In the genomic region with DNA sequence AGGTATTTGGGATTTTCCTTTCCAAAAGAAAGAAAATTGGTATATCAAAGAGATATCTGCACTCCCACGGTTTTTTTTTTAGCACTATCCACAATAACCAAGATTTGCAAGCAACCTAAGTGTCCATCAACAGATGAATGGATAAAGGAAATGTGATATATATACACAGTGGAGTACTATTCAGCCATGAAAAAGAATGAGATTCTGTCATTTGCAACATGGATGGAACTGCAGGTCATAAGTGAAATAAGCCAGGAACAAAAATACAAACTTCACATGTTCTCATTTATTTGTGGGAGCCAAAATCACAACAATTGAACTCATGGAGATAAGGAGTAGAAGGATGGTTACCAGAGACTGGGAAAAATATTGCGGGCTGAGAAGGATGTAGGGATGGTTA, we compare ENCODE assay signal across 27 cellular contexts.
"Had no signal": no experiment of that assay in that cellular context is flagged by ENCODE, and none has a peak within 500 bp of the region (broad histone marks: within the 10 kb centered on the region; RNA-seq: fewer than 3 reads in every experiment).

No MANE protein-coding gene starts in this region.

- H3K27ac ChIP-seq: stomach, suprapubic skin, testis, thoracic aorta, thyroid gland, tibial artery, tibial nerve, transverse colon, upper lobe of left lung, upper lobe of right lung, uterus, vagina had no signal

- H3K36me3 ChIP-seq: stomach, suprapubic skin, thoracic aorta, thyroid gland, tibial artery, tibial nerve, transverse colon, upper lobe of left lung, upper lobe of right lung, uterus, vagina had no signal

- H3K9me3 ChIP-seq: stomach, suprapubic skin, testis, thoracic aorta, thyroid gland, tibial artery, tibial nerve, transverse colon, upper lobe of left lung, upper lobe of right lung, uterus, vagina had no signal

- H3K27me3 ChIP-seq: stomach, suprapubic skin, testis, thyroid gland, tibial artery, tibial nerve, transverse colon, upper lobe of left lung, upper lobe of right lung, uterus, vagina had no signal

- H3K4me3 ChIP-seq: stomach, suprapubic skin, testis, thoracic aorta, thyroid gland, tibial artery, tibial nerve, transverse colon, upper lobe of left lung, upper lobe of right lung, uterus, vagina had no signal

- FAIRE-seq: urothelium cell line had no signal

- DNase-seq: stimulated activated CD4-positive, alpha-beta T cell treated with anti-CD3 and anti-CD28 coated beads, Interleukin-2, amount 100 ng/mL, for 48 hours; stimulated activated CD4-positive, alpha-beta T cell treated with anti-CD3 and anti-CD28 coated beads, Interleukin-4, amount 100 ng/mL, for 1 hour; stimulated activated CD4-positive, alpha-beta T cell treated with anti-CD3 and anti-CD28 coated beads, Interleukin-4, amount 100 ng/mL, for 24 hours; stimulated activated CD4-positive, alpha-beta T cell treated with anti-CD3 and anti-CD28 coated beads, Interleukin-4, amount 100 ng/mL, for 4 hours; stimulated activated CD8-positive, alpha-beta memory T cell treated with anti-CD3 and anti-CD28 coated beads, Interleukin-4, amount 100 ng/mL, for 48 hours; stimulated activated naive B cell treated with anti-CD40 and anti-IgM and Interleukin-4, amounts not matched to agents 10 μg/mL and 1 μg/mL and 100 μg/mL, for 72 hours; stimulated activated naive CD4-positive, alpha-beta T cell; stimulated activated naive CD4-positive, alpha-beta T cell treated with Interleukin-2 at 50 U/mL for 16 hours; stimulated activated naive CD8-positive, alpha-beta T cell treated with anti-CD3 and anti-CD28 coated beads, Interleukin-15, amount 100 ng/mL, for 72 hours; stimulated activated naive CD8-positive, alpha-beta T cell treated with anti-CD3 and anti-CD28 coated beads, Interleukin-15, Interleukin-2, amounts not matched to agents 100 U/mL and 50 U/mL, for 24 hours; stomach; substantia nigra; testis; thyroid gland; tibial artery; transverse colon; trophoblast cell; upper lobe of left lung; upper lobe of right lung; uterus had no signal

- H3K4me1 ChIP-seq: stomach, suprapubic skin, testis, thyroid gland, tibial artery, tibial nerve, transverse colon, upper lobe of left lung, upper lobe of right lung, uterus, vagina had no signal

- ATAC-seq: stimulated activated effector memory CD8-positive, alpha-beta T cell treated with anti-CD3 and anti-CD28 coated beads, Interleukin-12 subunit alpha, Interleukin-12 subunit beta, amount 100 ng/mL, for 72 hours; stimulated activated memory B cell treated with anti-CD40 and anti-IgM and Interleukin-4, amounts not matched to agents 10 μg/mL and 1 μg/mL and 100 μg/mL, for 72 hours; stimulated activated naive B cell treated with anti-CD40 and anti-IgM and Interleukin-4, amounts not matched to agents 10 μg/mL and 1 μg/mL and 100 μg/mL, for 72 hours; stimulated activated naive CD8-positive, alpha-beta T cell treated with anti-CD3 and anti-CD28 coated beads, Interleukin-15, amount 100 ng/mL, for 72 hours; stimulated activated naive CD8-positive, alpha-beta T cell treated with anti-CD3 and anti-CD28 coated beads, Interleukin-15, Interleukin-2, amounts not matched to agents 100 U/mL and 50 U/mL, for 24 hours; upper lobe of right lung had no signal
